ENCODE assay signal across 8 cellular contexts in genomic region chr12:128829870-128830504, GRCh38. TPM values are rescaled to one million over a fixed set of nuclear protein-coding genes. Genes with fewer than 3 reads are reported as not detected.
DNase-seq lines count a peak whose midpoint lies in the region; ATAC-seq and TF ChIP-seq lines count a peak whose summit lies in the region.

No MANE protein-coding gene starts in this region.

- no peak for TF ChIP-seq CTCF in mesothelial cell of epicardium (IDR thresholded peaks at IDR 0.05; ENCODE audit: unreplicated experiment)

- peak; percentile 96 for ATAC-seq in activated CD4-positive, alpha-beta T cell treated with anti-CD3 and anti-CD28 coated beads for 36 hours
- ATAC-seq in HG02840 (IDR thresholded peaks at IDR 0.05; ENCODE audit: low FRiP score, unreplicated experiment), result peak; percentile 88
- ATAC-seq in left lobe of liver, result peak; percentile 31

- CTCF ChIA-PET in activated CD4-positive, alpha-beta T cell treated with anti-CD3 and anti-CD28 coated beads for 36 hours (lab: Charles Lee), result no interaction called here

- H3K9me3 Mint-ChIP-seq in activated CD4-positive, alpha-beta T cell treated with anti-CD3 and anti-CD28 coated beads for 36 hours (ENCODE audit: low read depth), result peaks cover 7% of the 10 kb centered on the region
- H3K9me3 Mint-ChIP-seq in mesothelial cell of epicardium, result peaks cover 6% of the 10 kb centered on the region

- peak overlapping the region; percentile 58 for H3K27ac Mint-ChIP-seq in activated CD4-positive, alpha-beta T cell treated with anti-CD3 and anti-CD28 coated beads for 36 hours
- H3K27ac Mint-ChIP-seq in mesothelial cell of epicardium, result no peak overlapping the region

- intact Hi-C loops in activated CD4-positive, alpha-beta T cell treated with anti-CD3 and anti-CD28 coated beads for 36 hours (cut with DNase I, micrococcal nuclease), result no loop called here

- DNase-seq in activated CD4-positive, alpha-beta T cell treated with anti-CD3 and anti-CD28 coated beads for 36 hours, result peak; percentile 57
- no peak for DNase-seq in activated CD4-positive, alpha-beta T cell treated with anti-CD3 and anti-CD28 coated beads, Interleukin-2, amount 50 U/mL, for 48 hours
- DNase-seq in NOMO-1 treated with dmso at 0.1 percent for 144 hours (lab: John Stamatoyannopoulos, UW; ENCODE audit: unreplicated experiment) (peak; percentile 96), left lobe of liver (ENCODE audit: low spot score) (no peak), mesothelial cell of epicardium (ENCODE audit: low spot score in 2 of 2, unreplicated experiment in 2 of 2) (no peak), kidney glomerular epithelial cell (lab: John Stamatoyannopoulos, UW) (no peak)
- no peak for DNase-seq in activated CD4-positive, CD25-positive, alpha-beta regulatory T cell treated with anti-CD3 and anti-CD28 coated beads, Interleukin-2, amount 50 U/mL, for 72 hours

- peaks cover 1% of the 10 kb centered on the region for H3K36me3 Mint-ChIP-seq in activated CD4-positive, alpha-beta T cell treated with anti-CD3 and anti-CD28 coated beads for 36 hours (ENCODE audit: low read depth)
- peaks cover 9% of the 10 kb centered on the region for H3K36me3 Mint-ChIP-seq in mesothelial cell of epicardium

- POLR2A ChIA-PET in activated CD4-positive, alpha-beta T cell treated with anti-CD3 and anti-CD28 coated beads for 36 hours (lab: Charles Lee), result no interaction called here

- no peak overlapping the region for H3K4me3 Mint-ChIP-seq in activated CD4-positive, alpha-beta T cell treated with anti-CD3 and anti-CD28 coated beads for 36 hours
- no peak overlapping the region for H3K4me3 Mint-ChIP-seq in mesothelial cell of epicardium

- peaks cover 12% of the 10 kb centered on the region for H3K27me3 Mint-ChIP-seq in activated CD4-positive, alpha-beta T cell treated with anti-CD3 and anti-CD28 coated beads for 36 hours
- H3K27me3 Mint-ChIP-seq in mesothelial cell of epicardium (ENCODE audit: low read depth), result no peaks in the 10 kb centered on the region

- H3K4me1 Mint-ChIP-seq in activated CD4-positive, alpha-beta T cell treated with anti-CD3 and anti-CD28 coated beads for 36 hours, result peaks cover 15% of the 10 kb centered on the region
- H3K4me1 Mint-ChIP-seq in mesothelial cell of epicardium, result peaks cover 9% of the 10 kb centered on the region

RNA-seq across cellular contexts. Expression of gene SLC15A4, which starts 6.2 kb away (rescaled TPM):
- total RNA-seq in activated CD4-positive, alpha-beta T cell treated with anti-CD3 and anti-CD28 coated beads for 36 hours, result 10 to 100 TPM; 24.2 to 25.9 TPM
- total RNA-seq in left lobe of liver, result 11.8 TPM
- 26.1 to 26.6 TPM (median 26.5 TPM) in 3 replicates for total RNA-seq in mesothelial cell of epicardium

RNA-seq across cellular contexts. Expression of gene GLT1D1, which starts 23.3 kb away (rescaled TPM):
- under 1 TPM; 0.30 to 0.53 TPM for total RNA-seq in activated CD4-positive, alpha-beta T cell treated with anti-CD3 and anti-CD28 coated beads for 36 hours
- total RNA-seq in left lobe of liver (15.9 TPM), mesothelial cell of epicardium (1.3 to 1.6 TPM (median 1.5 TPM) in 3 replicates)

Comparison
In these comparisons a context has a peak if more than half of its experiments do, and no peak if none do; other contexts are left out.
1. DNase-seq: peak in activated CD4-positive, alpha-beta T cell treated with anti-CD3 and anti-CD28 coated beads for 36 hours (single experiment) and NOMO-1 treated with dmso at 0.1 percent for 144 hours (single experiment); none in activated CD4-positive, alpha-beta T cell treated with anti-CD3 and anti-CD28 coated beads, Interleukin-2, amount 50 U/mL, for 48 hours (0 of 2), left lobe of liver (single experiment), mesothelial cell of epicardium (0 of 2), kidney glomerular epithelial cell (single experiment) and activated CD4-positive, CD25-positive, alpha-beta regulatory T cell treated with anti-CD3 and anti-CD28 coated beads, Interleukin-2, amount 50 U/mL, for 72 hours (single experiment).
2. ATAC-seq: peak in every context shown above with its lines; median percentile 96 in activated CD4-positive, alpha-beta T cell treated with anti-CD3 and anti-CD28 coated beads for 36 hours; 88 in HG02840; 31 in left lobe of liver.